ENCODE assay signal across 9 cellular contexts in the genomic region with DNA sequence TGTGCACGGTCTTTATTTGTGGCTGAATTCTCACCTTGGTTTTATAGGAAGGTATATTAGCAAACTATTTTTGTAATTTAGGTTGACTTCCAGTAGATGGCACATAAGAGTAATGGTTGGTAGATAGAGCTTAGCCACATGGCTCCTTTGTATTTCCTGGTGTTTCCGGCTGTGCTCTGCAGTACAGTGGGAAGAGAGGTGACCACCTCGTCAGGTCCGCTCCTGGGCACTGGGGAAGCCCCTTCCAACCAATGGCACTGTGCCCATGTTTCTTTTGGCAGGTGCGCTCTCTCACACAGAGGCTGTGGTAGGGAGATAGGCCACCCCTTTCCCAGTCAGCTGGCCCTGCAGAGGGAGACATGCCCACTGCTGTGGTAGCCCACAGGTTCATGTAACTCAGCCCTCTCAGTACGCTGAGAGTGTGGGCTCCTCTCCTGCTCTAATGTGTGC.
A peak's percentile ranks its signal among the peaks of the same experiment; 100 is the strongest.
DNase-seq lines count a peak whose midpoint lies in the region; ATAC-seq, FAIRE-seq and TF ChIP-seq lines count a peak whose summit lies in the region.
"Had no signal": no experiment of that assay in that cellular context is flagged by ENCODE, and none has a peak within 500 bp of the region (broad histone marks: within the 10 kb centered on the region; RNA-seq: fewer than 3 reads in every experiment).

No MANE protein-coding gene starts in this region.

- H3K4ac ChIP-seq in H1 (replicated peaks; ENCODE audit: insufficient read length, low read depth, low read length), result no peak overlapping the region

- POLR2A ChIA-PET in H1 (lab: Charles Lee; ENCODE audit: partially characterized antibody), result no interaction called here

- H4K20me1 ChIP-seq in H1 (replicated peaks in 1 of 2; ENCODE audit: control insufficient read depth in 1 of 2, insufficient read depth in 2 of 2, low read length in 2 of 2), result no peaks in the 10 kb centered on the region

- H3K56ac ChIP-seq in H1 (replicated peaks; ENCODE audit: insufficient read length, low read depth, low read length), result no peak overlapping the region

- 0 out of 3 replicates have a peak, but pooled peaks of 1 of the 2 experiments have one; percentile 32 for TF ChIP-seq POLR2A in H1 (IDR thresholded peaks at IDR 0.05; ENCODE audit: control extremely low read depth in 1 of 2, low read depth in 2 of 2, low read length in 2 of 2)
- TF ChIP-seq POLR2A in upper lobe of left lung (IDR thresholded peaks at IDR 0.05), result no peak

- H4K5ac ChIP-seq in H1 (ENCODE audit: insufficient read length, low read depth, low read length), result no peak overlapping the region

- no peak overlapping the region for H3K14ac ChIP-seq in H1 (ENCODE audit: insufficient read length)

- H3K23me2 ChIP-seq in H1 (ENCODE audit: low read depth, low read length), result no peaks in the 10 kb centered on the region

- H2AK5ac ChIP-seq in H1 (ENCODE audit: low read depth, low read length), result no peak overlapping the region

- TF ChIP-seq EP300 in H1 (IDR thresholded peaks at IDR 0.05; ENCODE audit: borderline replicate concordance in 1 of 2, low read depth in 2 of 2, low read length in 2 of 2) (no peak), upper lobe of left lung (IDR thresholded peaks at IDR 0.05) (no peak)

- H3K4me2 ChIP-seq in H1 (ENCODE audit: insufficient read depth in 1 of 2, low read depth in 2 of 2, low read length in 2 of 2), result no peak overlapping the region

- FAIRE-seq in H1 (lab: Jason Lieb, UNC), result peak; percentile 36

- H3K79me1 ChIP-seq in H1 (ENCODE audit: low read depth, low read length), result no peaks in the 10 kb centered on the region

- no peak overlapping the region for H2BK20ac ChIP-seq in H1 (ENCODE audit: low read length)

- no peak overlapping the region for H4K91ac ChIP-seq in H1 (replicated peaks; ENCODE audit: insufficient read length, low read length)

- no peak overlapping the region for H2BK120ac ChIP-seq in H1 (replicated peaks; ENCODE audit: low read depth, low read length)

- 0 out of 2 replicates have a peak overlapping the region, but pooled peaks have one; percentile 63 for H2BK5ac ChIP-seq in H1 (ENCODE audit: low read depth, low read length)

- no peak overlapping the region; the same call in 1 of the 2 replicates for H3K18ac ChIP-seq in H1 (ENCODE audit: extremely low read depth, low read length)

- CTCF ChIA-PET in H1 (lab: Charles Lee; ENCODE audit: partially characterized antibody), result interaction anchor here (0.5 to 13.2 kb wide), 24 partner anchors 8 to 523 kb away, joined by 3 to 141 read pairs (median 6); a partner anchor contains a TSS

- no peak overlapping the region for H3K9ac ChIP-seq in H1 (replicated peaks in 1 of 4; ENCODE audit: extremely low read depth in 1 of 4, low read depth in 3 of 4, low read length in 3 of 4)

- TF ChIP-seq RAD21 in H1 (IDR thresholded peaks at IDR 0.05 in 1 of 2, conservative IDR thresholded peaks at IDR 0.05 in 1 of 2; ENCODE audit: low read depth in 2 of 2, low read length in 2 of 2), result peak; percentile 47 to 61; a peak in 3 of 4 replicates

- H3K79me2 ChIP-seq in H1 (ENCODE audit: control insufficient read depth in 1 of 2, insufficient read depth in 2 of 2, low read length in 2 of 2), result no peaks in the 10 kb centered on the region

- peak in 4 of 6 experiments; percentile 3 to 41 (median 10) for DNase-seq in stimulated activated naive CD4-positive, alpha-beta T cell (lab: John Stamatoyannopoulos, UW)
- DNase-seq in stimulated activated naive CD4-positive, alpha-beta T cell treated with Interleukin-2 at 50 U/mL for 16 hours (lab: John Stamatoyannopoulos, UW), result no peak
- DNase-seq in NCI-H2029 (lab: John Stamatoyannopoulos, UW), result peak; percentile 19
- peak in 1 of 2 experiments; percentile 63 for DNase-seq in H1 (ENCODE audit: low read depth in 1 of 2, low spot score in 2 of 2)
- DNase-seq in upper lobe of left lung, result no peak
- DNase-seq in NCI-H69 (lab: John Stamatoyannopoulos, UW), result no peak
- DNase-seq: effector CD4-positive, alpha-beta T cell had no signal

- no peaks in the 10 kb centered on the region for H3K36me3 ChIP-seq in H1 (ENCODE audit: control insufficient read depth in 2 of 4, insufficient read depth in 4 of 4, low read length in 3 of 4)
- no peaks in the 10 kb centered on the region for H3K36me3 ChIP-seq in upper lobe of left lung

- peak overlapping the region; percentile 90 for H2BK12ac ChIP-seq in H1 (ENCODE audit: low read depth, low read length)

- H2BK15ac ChIP-seq in H1 (ENCODE audit: low read length), result no peak overlapping the region

- H3K23ac ChIP-seq in H1 (ENCODE audit: insufficient read length), result no peak overlapping the region

- ATAC-seq in upper lobe of left lung (ENCODE audit: low FRiP score in 2 of 2) (peak; percentile 26 to 83), GM19328 (IDR thresholded peaks at IDR 0.05; ENCODE audit: unreplicated experiment) (no peak), GM18498 (IDR thresholded peaks at IDR 0.05; ENCODE audit: unreplicated experiment) (no peak)

- no peak overlapping the region for H4K8ac ChIP-seq in H1 (ENCODE audit: extremely low read depth, insufficient read depth, low read length)

- no peak overlapping the region for H3K4me3 ChIP-seq in H1 (ENCODE audit: extremely low read depth in 1 of 4, insufficient read depth in 2 of 4, low read depth in 3 of 4, low read length in 4 of 4)
- no peak overlapping the region for H3K4me3 ChIP-seq in upper lobe of left lung

- H3K4me1 ChIP-seq in H1 (replicated peaks in 1 of 4; ENCODE audit: control insufficient read depth in 3 of 4, insufficient read depth in 4 of 4, low read length in 3 of 4) (peaks cover 0 to 3% (median 2%) of the 10 kb centered on the region in 4 experiments; a peak in 3 of 7 replicates), upper lobe of left lung (peaks cover 0 to 4% (median 0%) of the 10 kb centered on the region in 4 donors)

- H3K9me3 ChIP-seq in H1 (ENCODE audit: insufficient read depth in 2 of 2, low read depth in 1 of 2, low read length in 1 of 2) (no peaks in the 10 kb centered on the region), upper lobe of left lung (no peaks in the 10 kb centered on the region)

- peak overlapping the region; percentile 88 for H2AFZ ChIP-seq in H1 (ENCODE audit: low read length)

- WGBS in H1 (ENCODE audit: extremely low coverage in 1 of 2, insufficient coverage in 1 of 2, insufficient read length in 1 of 2, insufficient replicate concordance in 2 of 2, low coverage in 1 of 2, low lambda C conversion rate in 2 of 2, missing lambda C conversion rate in 1 of 2), 2 experiments, result 82% methylated on average over 6 of the region's 6 CpGs; no CpG with 5 or more reads in 1 of the 2 experiments
- WGBS in upper lobe of left lung, 2 donors, result 76 to 82% methylated on average over 5 to 6 of the region's 6 CpGs

- H3K27ac ChIP-seq in H1 (ENCODE audit: low read depth, low read length), result no peak overlapping the region
- H3K27ac ChIP-seq in upper lobe of left lung, result no peak overlapping the region

- TF ChIP-seq CTCF in H1 (IDR thresholded peaks at IDR 0.05; ENCODE audit: control extremely low read depth in 1 of 3, insufficient read depth in 1 of 3, low read depth in 1 of 3, low read length in 3 of 3) (peak in 2 of 3 experiments; percentile 31 to 53; a peak in 2 of 4 replicates), upper lobe of left lung (IDR thresholded peaks at IDR 0.05) (peak in 3 of 6 experiments; percentile 22 to 71 (median 32))

- H3K27me3 ChIP-seq in H1 (replicated peaks in 1 of 4; ENCODE audit: control insufficient read depth in 3 of 4, extremely low read depth in 1 of 4, insufficient read depth in 3 of 4, low read length in 3 of 4) (0 out of 7 replicates have a peak, but pooled peaks cover 0 to 4% (median 0%) of the 10 kb centered on the region in 4 experiments), upper lobe of left lung (no peaks in the 10 kb centered on the region)

TF ChIP-seq in H1, 55 proteins besides CTCF, POLR2A, EP300 and RAD21:
- TF ChIP-seq SIX5 (IDR thresholded peaks at IDR 0.05; ENCODE audit: low read depth, low read length) (no peak), CHD2 (IDR thresholded peaks at IDR 0.05; ENCODE audit: low read length) (no peak), CREB1 (IDR thresholded peaks at IDR 0.05) (no peak)
- TF ChIP-seq, protein P1, sequence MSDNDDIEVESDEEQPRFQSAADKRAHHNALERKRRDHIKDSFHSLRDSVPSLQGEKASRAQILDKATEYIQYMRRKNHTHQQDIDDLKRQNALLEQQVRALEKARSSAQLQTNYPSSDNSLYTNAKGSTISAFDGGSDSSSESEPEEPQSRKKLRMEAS (IDR thresholded peaks at IDR 0.05), result peak; percentile 67

Comparison
In these comparisons a context has a peak if more than half of its experiments do, and no peak if none do; other contexts are left out.
1. DNase-seq: peak in stimulated activated naive CD4-positive, alpha-beta T cell (4 of 6) and NCI-H2029 (single experiment); none in stimulated activated naive CD4-positive, alpha-beta T cell treated with Interleukin-2 at 50 U/mL for 16 hours (single experiment), upper lobe of left lung (0 of 2) and NCI-H69 (single experiment).
2. ATAC-seq: peak in upper lobe of left lung (2 of 2); none in GM19328 (single experiment) and GM18498 (single experiment).